ENCODE assay signal across 25 cellular contexts in the genomic region with DNA sequence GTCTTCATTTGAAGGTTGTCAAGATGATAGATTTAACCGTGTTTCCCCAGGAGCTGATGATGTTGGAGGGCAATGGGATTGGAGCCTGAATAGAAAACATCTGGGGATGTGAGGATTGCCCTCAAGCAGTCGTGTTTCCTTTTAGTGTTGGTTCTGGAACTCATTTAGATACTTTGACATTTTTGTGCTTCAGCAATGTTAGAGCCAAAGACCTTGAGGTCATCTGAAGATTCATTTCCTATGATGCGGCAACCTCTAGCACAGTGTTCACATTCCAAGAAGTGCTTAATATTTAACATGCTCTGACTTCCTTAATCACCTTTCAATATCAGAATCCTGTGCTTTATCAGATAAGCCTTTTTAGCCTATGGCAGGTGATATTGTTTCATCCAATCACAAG.
DNase-seq lines count a peak whose midpoint lies in the region; TF ChIP-seq lines count a peak whose summit lies in the region.
"Had no signal": no experiment of that assay in that cellular context is flagged by ENCODE, and none has a peak within 500 bp of the region (broad histone marks: within the 10 kb centered on the region; RNA-seq: fewer than 3 reads in every experiment).

No MANE protein-coding gene starts in this region.

- no peak for TF ChIP-seq CTCF in fibroblast of mammary gland (conservative IDR thresholded peaks at IDR 0.05; ENCODE audit: control insufficient read depth, insufficient read depth, low read depth, low read length)
- no peak for TF ChIP-seq CTCF in osteocyte (IDR thresholded peaks at IDR 0.05)

- H3K36me3 Mint-ChIP-seq in osteocyte (ENCODE audit: unreplicated experiment): peaks cover 3% of the 10 kb centered on the region
- H3K36me3 Mint-ChIP-seq: activated naive CD8-positive, alpha-beta T cell treated with anti-CD3 and anti-CD28 coated beads, Interleukin-2, amount 10 ng/mL, durations not matched to agents 7 days and 5 days; CD4-positive, alpha-beta memory T cell; natural killer cell had no signal

- peaks cover 39% of the 10 kb centered on the region for H3K4me1 Mint-ChIP-seq in osteocyte (ENCODE audit: unreplicated experiment)
- H3K4me1 Mint-ChIP-seq: activated naive CD8-positive, alpha-beta T cell treated with anti-CD3 and anti-CD28 coated beads, Interleukin-2, amount 10 ng/mL, durations not matched to agents 7 days and 5 days; CD4-positive, alpha-beta memory T cell; natural killer cell; stimulated activated naive B cell treated with anti-CD40 and anti-IgM and Interleukin-4, amounts not matched to agents 10 μg/mL and 1 μg/mL and 100 μg/mL, for 72 hours had no signal

- no peak overlapping the region for H3K4me3 ChIP-seq in fibroblast of mammary gland (ENCODE audit: control insufficient read depth, low read depth, low read length)
- H3K4me3 ChIP-seq: body of pancreas, HAP-1, testis had no signal

- H3K27me3 Mint-ChIP-seq in osteocyte (ENCODE audit: unreplicated experiment): no peaks in the 10 kb centered on the region

- peaks cover 10% of the 10 kb centered on the region for H3K9me3 Mint-ChIP-seq in osteocyte (ENCODE audit: unreplicated experiment)

- H3K4me3 Mint-ChIP-seq in osteocyte (ENCODE audit: unreplicated experiment): no peak overlapping the region
- H3K4me3 Mint-ChIP-seq: activated naive CD8-positive, alpha-beta T cell treated with anti-CD3 and anti-CD28 coated beads, Interleukin-2, amount 10 ng/mL, durations not matched to agents 7 days and 5 days; CD4-positive, alpha-beta memory T cell; natural killer cell; stimulated activated naive B cell treated with anti-CD40 and anti-IgM and Interleukin-4, amounts not matched to agents 10 μg/mL and 1 μg/mL and 100 μg/mL, for 72 hours had no signal

- H3K27ac Mint-ChIP-seq in osteocyte (ENCODE audit: unreplicated experiment): peak overlapping the region; percentile 54
- H3K27ac Mint-ChIP-seq: activated naive CD8-positive, alpha-beta T cell treated with anti-CD3 and anti-CD28 coated beads, Interleukin-2, amount 10 ng/mL, durations not matched to agents 7 days and 5 days; CD4-positive, alpha-beta memory T cell; natural killer cell; stimulated activated naive B cell treated with anti-CD40 and anti-IgM and Interleukin-4, amounts not matched to agents 10 μg/mL and 1 μg/mL and 100 μg/mL, for 72 hours had no signal

- DNase-seq in Daoy (ENCODE audit: low read depth) (peak; percentile 3), M059J (ENCODE audit: low read depth) (peak; percentile 9), fibroblast of mammary gland (ENCODE audit: low read depth) (peak; percentile 81), osteocyte (ENCODE audit: extremely low spot score, unreplicated experiment) (no peak), hepatic stellate cell (ENCODE audit: low spot score) (no peak), NCI-H524 treated with DMSO at 0.1 percent for 48 hours (lab: John Stamatoyannopoulos, UW) (no peak), NCI-H345 treated with DMSO at 0.1 percent for 48 hours (lab: John Stamatoyannopoulos, UW; ENCODE audit: unreplicated experiment) (no peak)
- no peak for DNase-seq in activated T-cell treated with anti-CD3 and anti-CD28 coated beads, Interleukin-2, amount 50 U/mL, for 48 hours
- DNase-seq: activated CD4-positive, alpha-beta T cell treated with anti-CD3 and anti-CD28 coated beads, Interleukin-2, amount 50 U/mL, for 1 hour; activated naive CD8-positive, alpha-beta T cell treated with anti-CD3 and anti-CD28 coated beads, Interleukin-2, amount 10 ng/mL, durations not matched to agents 7 days and 5 days; body of pancreas; CD4-positive, alpha-beta memory T cell; DMS53; IMR-90; left cardiac atrium; natural killer cell; NCI-H1417; NCI-H2107; NCI-H526 treated with DMSO at 0.1 percent for 48 hours; SIG-M5; stimulated activated CD4-positive, alpha-beta T cell treated with anti-CD3 and anti-CD28 coated beads, Interleukin-2, amount 100 ng/mL, for 24 hours; stimulated activated naive B cell treated with anti-CD40 and anti-IgM and Interleukin-4, amounts not matched to agents 10 μg/mL and 1 μg/mL and 100 μg/mL, for 72 hours; T-helper 1 cell; testis had no signal

Comparison
In these comparisons a context has a peak if more than half of its experiments do, and no peak if none do; other contexts are left out.
1. DNase-seq: peak in Daoy (single experiment), M059J (single experiment) and fibroblast of mammary gland (single experiment); none in osteocyte (single experiment), hepatic stellate cell (single experiment), NCI-H524 treated with DMSO at 0.1 percent for 48 hours (single experiment), activated T-cell treated with anti-CD3 and anti-CD28 coated beads, Interleukin-2, amount 50 U/mL, for 48 hours (0 of 2) and NCI-H345 treated with DMSO at 0.1 percent for 48 hours (single experiment).